In the genomic region with DNA sequence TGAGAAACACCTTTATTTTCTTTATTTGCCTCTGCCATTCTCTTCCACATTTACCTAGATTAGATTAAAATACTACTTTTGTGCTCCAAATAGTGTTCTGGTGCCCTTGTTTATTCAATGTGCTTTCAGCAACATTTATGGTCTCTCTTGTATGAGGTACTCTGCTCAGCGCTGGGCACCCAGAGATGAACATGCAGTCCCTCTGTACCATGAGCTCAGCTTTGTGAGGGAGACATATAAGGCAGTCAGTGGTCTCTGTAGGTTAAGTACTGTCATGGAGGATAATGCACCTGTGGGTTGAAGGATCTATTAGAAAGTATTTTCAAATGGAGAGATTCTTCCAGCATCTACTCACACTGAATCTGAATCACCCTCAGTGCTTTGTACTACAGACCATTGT, we compare ENCODE assay signal across 25 cellular contexts.
"Had no signal": no experiment of that assay in that cellular context is flagged by ENCODE, and none has a peak within 500 bp of the region (broad histone marks: within the 10 kb centered on the region; RNA-seq: fewer than 3 reads in every experiment).

No MANE protein-coding gene starts in this region.

- H3K36me3 Mint-ChIP-seq: immature natural killer cell, mesothelial cell of epicardium had no signal

- ATAC-seq: foreskin keratinocyte, gastroesophageal sphincter, heart left ventricle, left cardiac atrium, left lung, left ventricle myocardium superior, lower lobe of right lung, mucosa of descending colon had no signal

- H3K79me2 ChIP-seq: hepatocyte had no signal

- H3K9me3 ChIP-seq: esophagus muscularis mucosa, gastroesophageal sphincter, heart left ventricle, left lung, lower lobe of right lung, mucosa of descending colon had no signal

- FAIRE-seq: colon, endothelial cell of umbilical vein, frontal cortex, kidney had no signal

- H3K27me3 ChIP-seq: esophagus muscularis mucosa, foreskin keratinocyte, gastroesophageal sphincter, heart left ventricle, hepatocyte, left lung had no signal

- H3K4me2 ChIP-seq: hepatocyte had no signal

- H3K4me3 Mint-ChIP-seq: immature natural killer cell, mesothelial cell of epicardium had no signal

- H3K4me1 Mint-ChIP-seq: immature natural killer cell, mesothelial cell of epicardium had no signal

- H3K27ac Mint-ChIP-seq: immature natural killer cell, mesothelial cell of epicardium had no signal

- DNase-seq: dermis blood vessel endothelial cell; dorsolateral prefrontal cortex; effector CD4-positive, alpha-beta T cell; effector memory CD4-positive, alpha-beta T cell; foreskin keratinocyte; heart left ventricle; hypothalamus; immature natural killer cell; islet precursor cell; kidney; kidney glomerular epithelial cell; left cardiac atrium; left lung; left ventricle myocardium superior; lower lobe of right lung; mesenchymal stem cell; mucosa of descending colon had no signal

- H3K36me3 ChIP-seq: esophagus muscularis mucosa, gastroesophageal sphincter, heart left ventricle, left lung, lower lobe of right lung had no signal

- H3K27ac ChIP-seq: coronary artery, dorsolateral prefrontal cortex, esophagus muscularis mucosa, foreskin keratinocyte, gastroesophageal sphincter, heart left ventricle, hepatocyte, left lung, lower lobe of right lung had no signal

- H2AFZ ChIP-seq: hepatocyte had no signal

- H3K4me3 ChIP-seq: coronary artery, dorsolateral prefrontal cortex, esophagus muscularis mucosa, gastroesophageal sphincter, heart left ventricle, hepatocyte, left lung, lower lobe of right lung, mucosa of descending colon had no signal
